Comparison of ENCODE assay signal across 32 cellular contexts in genomic region chr17:43550754-43551153, GRCh38. TPM values are rescaled to one million over a fixed set of nuclear protein-coding genes. Genes with fewer than 3 reads are reported as not detected.
"Had no signal": no experiment of that assay in that cellular context is flagged by ENCODE, and none has a peak within 500 bp of the region (broad histone marks: within the 10 kb centered on the region; RNA-seq: fewer than 3 reads in every experiment).

No MANE protein-coding gene starts in this region.

- H3K27ac ChIP-seq: gastroesophageal sphincter, left ventricle myocardium inferior, neutrophil, ovary, prostate gland, thoracic aorta had no signal

- ATAC-seq: activated CD8-positive, alpha-beta T cell treated with anti-CD3 and anti-CD28 coated beads for 36 hours; activated naive CD8-positive, alpha-beta T cell treated with anti-CD3 and anti-CD28 coated beads, Interleukin-2, amount 50 U/mL, for 24 hours; activated T-cell treated with anti-CD3 and anti-CD28 coated beads, Interleukin-2, amount 50 U/mL, for 4 hours; effector memory CD8-positive, alpha-beta T cell; gastroesophageal sphincter; natural killer cell treated with Interleukin-12 subunit alpha and Interleukin-12 subunit beta and Interleukin-15 and Interleukin-18, amount 100 ng/mL, for 72 hours; sciatic nerve; stimulated activated naive CD8-positive, alpha-beta T cell treated with anti-CD3 and anti-CD28 coated beads, Interleukin-15, Interleukin-2, amounts not matched to agents 100 U/mL and 50 U/mL, for 24 hours; WTC11 had no signal

- H3K9me3 ChIP-seq: gastroesophageal sphincter, left ventricle myocardium inferior, neutrophil, ovary, prostate gland, thoracic aorta had no signal

- H3K4me3 ChIP-seq: gastroesophageal sphincter, hepatocyte, left ventricle myocardium inferior, lung, ovary, prostate gland, skin epidermis, thoracic aorta had no signal

- H3K4me2 ChIP-seq: hepatocyte had no signal

- H3K79me2 ChIP-seq: hepatocyte had no signal

- H3K27me3 ChIP-seq: ovary had no signal

- DNase-seq: activated CD4-positive, alpha-beta T cell treated with anti-CD3 and anti-CD28 coated beads for 1 hour; activated CD4-positive, alpha-beta T cell treated with anti-CD3 and anti-CD28 coated beads, Interleukin-2, amount 50 U/mL, for 1 hour; activated CD8-positive, alpha-beta T cell treated with anti-CD3 and anti-CD28 coated beads for 36 hours; activated naive CD8-positive, alpha-beta T cell treated with anti-CD3 and anti-CD28 coated beads, Interleukin-2, amount 50 U/mL, for 24 hours; activated T-cell treated with anti-CD3 and anti-CD28 coated beads, Interleukin-2, amount 50 U/mL, for 4 hours; amygdala; caudate nucleus; cortex of kidney; effector memory CD8-positive, alpha-beta T cell; erythroblast; islet precursor cell; left ventricle myocardium inferior; mesendoderm; ovary; retina; stimulated activated CD4-positive, alpha-beta T cell treated with anti-CD3 and anti-CD28 coated beads, Interleukin-12 subunit alpha, Interleukin-12 subunit beta, amount 100 ng/mL, for 4 hours; stimulated activated CD4-positive, alpha-beta T cell treated with anti-CD3 and anti-CD28 coated beads, Interleukin-4, amount 100 ng/mL, for 1 hour; stimulated activated naive CD8-positive, alpha-beta T cell treated with anti-CD3 and anti-CD28 coated beads, Interleukin-15, Interleukin-2, amounts not matched to agents 100 U/mL and 50 U/mL, for 24 hours; T-helper 9 cell; trophoblast cell had no signal

- FAIRE-seq: urothelium cell line had no signal

- H3K36me3 ChIP-seq: gastroesophageal sphincter, left ventricle myocardium inferior, neutrophil, ovary, prostate gland, thoracic aorta had no signal

- H2AFZ ChIP-seq: hepatocyte had no signal

RNA-seq across cellular contexts. Expression of gene ETV4, which starts 4.6 kb away (rescaled TPM):
- total RNA-seq: mononuclear cell had no signal
